ENCODE assay signal across 10 cellular contexts in genomic region chr12:71439362-71439612, GRCh38. TPM values are rescaled to one million over a fixed set of nuclear protein-coding genes. Genes with fewer than 3 reads are reported as not detected.
DNase-seq lines count a peak whose midpoint lies in the region; ATAC-seq and TF ChIP-seq lines count a peak whose summit lies in the region.
"Had no signal": no experiment of that assay in that cellular context is flagged by ENCODE, and none has a peak within 500 bp of the region (broad histone marks: within the 10 kb centered on the region; RNA-seq: fewer than 3 reads in every experiment).

No MANE protein-coding gene starts in this region.

- H3K9me3 ChIP-seq in hepatocyte (ENCODE audit: low read depth) (peaks cover 3% of the 10 kb centered on the region), skeletal muscle tissue (ENCODE audit: control insufficient read depth in 3 of 3, low read length in 3 of 3) (peaks cover 0 to 4% (median 0%) of the 10 kb centered on the region in 3 donors)

- peak; percentile 22 for ATAC-seq in GM18498 (IDR thresholded peaks at IDR 0.05; ENCODE audit: unreplicated experiment)
- ATAC-seq in HG03196 (IDR thresholded peaks at IDR 0.05; ENCODE audit: unreplicated experiment) = no peak
- ATAC-seq in HG03039 (IDR thresholded peaks at IDR 0.05; ENCODE audit: unreplicated experiment) = no peak

- no peaks in the 10 kb centered on the region for H3K79me2 ChIP-seq in hepatocyte

- H3K36me3 ChIP-seq in hepatocyte (replicated peaks; ENCODE audit: insufficient read depth, low read depth) (no peaks in the 10 kb centered on the region), skeletal muscle tissue (ENCODE audit: control insufficient read depth in 3 of 3, insufficient read depth in 3 of 3, low read length in 3 of 3) (no peaks in the 10 kb centered on the region)

- peak overlapping the region; percentile 69 for H2AFZ ChIP-seq in hepatocyte

- H3K4me1 ChIP-seq in hepatocyte (ENCODE audit: insufficient read depth) (peaks cover 14% of the 10 kb centered on the region), skeletal muscle tissue (ENCODE audit: control insufficient read depth in 3 of 3, insufficient read depth in 3 of 3, low read length in 3 of 3) (peaks cover 8 to 18% (median 13%) of the 10 kb centered on the region in 3 donors)

- H3K4me2 ChIP-seq in hepatocyte = peak overlapping the region; percentile 99
- H3K4me2 ChIP-seq: KMS-11 had no signal

- H3K27me3 ChIP-seq in hepatocyte (peaks cover 46% of the 10 kb centered on the region), skeletal muscle tissue (ENCODE audit: control insufficient read depth in 3 of 3, insufficient read depth in 3 of 3, low read length in 3 of 3) (peaks cover 14 to 24% (median 17%) of the 10 kb centered on the region in 3 donors)

- H3K9me2 ChIP-seq in hepatocyte (replicated peaks; ENCODE audit: insufficient read depth) = no peaks in the 10 kb centered on the region

- H4K20me1 ChIP-seq in hepatocyte (ENCODE audit: insufficient read depth, poor library complexity, severe bottlenecking) = no peaks in the 10 kb centered on the region

- TF ChIP-seq CTCF in WI38 (IDR thresholded peaks at IDR 0.05; ENCODE audit: low read depth, low read length) (no peak), hepatocyte (IDR thresholded peaks at IDR 0.05; ENCODE audit: poor library complexity) (no peak)

- 0% methylated on average over 17 of the region's 17 CpGs for WGBS in hepatocyte (ENCODE audit: low lambda C conversion rate, missing lambda C conversion rate)

- peak overlapping the region; percentile 54 for H3K4me3 ChIP-seq in WI38 (ENCODE audit: low read depth, low read length)
- peak overlapping the region; percentile 56 for H3K4me3 ChIP-seq in hepatocyte
- H3K4me3 ChIP-seq in skeletal muscle tissue (ENCODE audit: low read length in 3 of 3) = peak overlapping the region; percentile 63 to 82 (median 74)

- H3K27ac ChIP-seq in hepatocyte (no peak overlapping the region), skeletal muscle tissue (ENCODE audit: low read depth, low read length) (no peak overlapping the region)
- H3K27ac ChIP-seq: KMS-11, VCaP had no signal

- DNase-seq in hepatocyte (ENCODE audit: low spot score) (no peak), iPS-NIHi7 (ENCODE audit: extremely low spot score) (no peak)
- no peak for DNase-seq in stimulated activated CD4-positive, alpha-beta T cell treated with anti-CD3 and anti-CD28 coated beads, Interleukin-12 subunit alpha, Interleukin-12 subunit beta, amount 100 ng/mL, for 4 hours

- peak overlapping the region in 2 of 3 donors; percentile 52 to 74 for H3K9ac ChIP-seq in skeletal muscle tissue (ENCODE audit: low read depth in 1 of 3, low read length in 3 of 3)
- H3K9ac ChIP-seq: KMS-11 had no signal

RNA-seq across cellular contexts. Expression of gene LGR5, which starts 0.3 kb away (rescaled TPM):
- 5.7 and 7.2 TPM in 2 replicates for total RNA-seq in hepatocyte
- polyA plus RNA-seq in hepatocyte = 4.4 and 6.6 TPM in 2 replicates
- total RNA-seq in skeletal muscle tissue = 4.7 TPM
